ENCODE assay signal across 18 cellular contexts in genomic region chr4:183936047-183936446, GRCh38. TPM values are rescaled to one million over a fixed set of nuclear protein-coding genes. Genes with fewer than 3 reads are reported as not detected.
"Had no signal": no experiment of that assay in that cellular context is flagged by ENCODE, and none has a peak within 500 bp of the region (broad histone marks: within the 10 kb centered on the region; RNA-seq: fewer than 3 reads in every experiment).

No MANE protein-coding gene starts in this region.

- H3K4me3 ChIP-seq: esophagus muscularis mucosa, hepatocyte, thyroid gland had no signal

- H3K4me1 Mint-ChIP-seq: activated naive CD4-positive, alpha-beta T cell treated with anti-CD3 and anti-CD28 coated beads, Interleukin-2, amount 50 U/mL, for 24 hours; naive thymus-derived CD8-positive, alpha-beta T cell had no signal

- H3K27ac Mint-ChIP-seq: activated naive CD4-positive, alpha-beta T cell treated with anti-CD3 and anti-CD28 coated beads, Interleukin-2, amount 50 U/mL, for 24 hours; dendritic cell treated with granulocyte-macrophage colony-stimulating factor and Interleukin-4, amounts not matched to agents 40 ng/mL and 50 ng/mL, for 4 days; naive thymus-derived CD8-positive, alpha-beta T cell had no signal

- H3K27ac ChIP-seq: esophagus muscularis mucosa, hepatocyte, thyroid gland had no signal

- H3K27me3 ChIP-seq: esophagus muscularis mucosa, hepatocyte, thyroid gland had no signal

- H3K36me3 Mint-ChIP-seq: activated naive CD4-positive, alpha-beta T cell treated with anti-CD3 and anti-CD28 coated beads, Interleukin-2, amount 50 U/mL, for 24 hours; naive thymus-derived CD8-positive, alpha-beta T cell had no signal

- H3K9me3 Mint-ChIP-seq: activated naive CD4-positive, alpha-beta T cell treated with anti-CD3 and anti-CD28 coated beads, Interleukin-2, amount 50 U/mL, for 24 hours; dendritic cell treated with granulocyte-macrophage colony-stimulating factor and Interleukin-4, amounts not matched to agents 40 ng/mL and 50 ng/mL, for 4 days; naive thymus-derived CD8-positive, alpha-beta T cell had no signal

- H3K27me3 Mint-ChIP-seq: dendritic cell treated with granulocyte-macrophage colony-stimulating factor and Interleukin-4, amounts not matched to agents 40 ng/mL and 50 ng/mL, for 4 days had no signal

- H3K4me3 Mint-ChIP-seq: activated naive CD4-positive, alpha-beta T cell treated with anti-CD3 and anti-CD28 coated beads, Interleukin-2, amount 50 U/mL, for 24 hours; dendritic cell treated with granulocyte-macrophage colony-stimulating factor and Interleukin-4, amounts not matched to agents 40 ng/mL and 50 ng/mL, for 4 days; naive thymus-derived CD8-positive, alpha-beta T cell had no signal

- H3K9me3 ChIP-seq: esophagus muscularis mucosa, thyroid gland had no signal

- DNase-seq: activated CD8-positive, alpha-beta memory T cell treated with anti-CD3 and anti-CD28 coated beads for 24 hours; activated CD8-positive, alpha-beta memory T cell treated with anti-CD3 and anti-CD28 coated beads, Interleukin-2, amount 50 U/mL, for 48 hours; activated gamma-delta T cell; activated T-cell treated with anti-CD3 and anti-CD28 coated beads, Interleukin-2, amount 50 U/mL, for 48 hours; effector CD8-positive, alpha-beta T cell; kidney; naive thymus-derived CD8-positive, alpha-beta T cell; nucleus accumbens; posterior cingulate gyrus; stimulated activated CD4-positive, alpha-beta T cell treated with anti-CD3 and anti-CD28 coated beads, Interleukin-2, amount 100 ng/mL, for 24 hours; stimulated activated naive CD4-positive, alpha-beta T cell treated with Interleukin-2 at 50 U/mL for 16 hours; T1000; thyroid gland had no signal

- H3K4me1 ChIP-seq: thyroid gland had no signal

- ATAC-seq: naive thymus-derived CD8-positive, alpha-beta T cell had no signal

- H3K36me3 ChIP-seq: esophagus muscularis mucosa, thyroid gland had no signal

RNA-seq across cellular contexts. Expression of gene STOX2, which starts 30.9 kb away (rescaled TPM):
- total RNA-seq: naive thymus-derived CD8-positive, alpha-beta T cell; T-helper 1 cell treated with Interleukin-12 subunit alpha and Interleukin-12 subunit beta and Interleukin-4 antibody, amounts not matched to agents 30 ng/mL and 1 ng/mL, for 36 hours had no signal
